In genomic region chr17:50684612-50685333, GRCh38 we compare ENCODE assay signal across 1 cellular context.
TF ChIP-seq lines count a peak whose summit lies in the region.

No MANE protein-coding gene starts in this region.

TF ChIP-seq in HepG2, 621 proteins besides CTCF, POLR2A, EP300 and RAD21 (continued from another document):
- TF ChIP-seq ZFP91 (CRISPR knock-in tag; IDR thresholded peaks at IDR 0.05; ENCODE audit: borderline replicate concordance), result peak; percentile 96
- TF ChIP-seq, protein P1, sequence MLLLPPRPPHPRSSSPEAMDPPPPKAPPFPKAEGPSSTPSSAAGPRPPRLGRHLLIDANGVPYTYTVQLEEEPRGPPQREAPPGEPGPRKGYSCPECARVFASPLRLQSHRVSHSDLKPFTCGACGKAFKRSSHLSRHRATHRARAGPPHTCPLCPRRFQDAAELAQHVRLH (CRISPR knock-in tag; IDR thresholded peaks at IDR 0.05; ENCODE audit: borderline replicate concordance, low read depth), result peak; percentile 99
- peak; percentile 67; the same call in 1 of the 2 replicates for TF ChIP-seq ZNF468 (CRISPR knock-in tag; IDR thresholded peaks at IDR 0.05)
- TF ChIP-seq ZNF20 (CRISPR knock-in tag; IDR thresholded peaks at IDR 0.05), result no peak
- TF ChIP-seq ZNF383 (CRISPR knock-in tag; IDR thresholded peaks at IDR 0.05; ENCODE audit: borderline replicate concordance), result peak; percentile 90; the same call in 1 of the 2 replicates
- no peak for TF ChIP-seq ZNF784 (CRISPR knock-in tag; IDR thresholded peaks at IDR 0.05; ENCODE audit: borderline replicate concordance)
- no peak; the same call in 1 of the 2 replicates for TF ChIP-seq PRMT3 (CRISPR knock-in tag; IDR thresholded peaks at IDR 0.05; ENCODE audit: borderline replicate concordance, low read depth)
- TF ChIP-seq ISX (CRISPR knock-in tag; conservative IDR thresholded peaks at IDR 0.05), result no peak; the same call in 1 of the 2 replicates
- TF ChIP-seq ZFX (CRISPR knock-in tag; IDR thresholded peaks at IDR 0.05; ENCODE audit: low read depth), result peak; percentile 95
- TF ChIP-seq SMAD3 (CRISPR knock-in tag; IDR thresholded peaks at IDR 0.05), result peak; percentile 98; the same call in 1 of the 2 replicates
- TF ChIP-seq ZNF329 (CRISPR knock-in tag; IDR thresholded peaks at IDR 0.05; ENCODE audit: low read depth), result no peak
- TF ChIP-seq, protein P2, sequence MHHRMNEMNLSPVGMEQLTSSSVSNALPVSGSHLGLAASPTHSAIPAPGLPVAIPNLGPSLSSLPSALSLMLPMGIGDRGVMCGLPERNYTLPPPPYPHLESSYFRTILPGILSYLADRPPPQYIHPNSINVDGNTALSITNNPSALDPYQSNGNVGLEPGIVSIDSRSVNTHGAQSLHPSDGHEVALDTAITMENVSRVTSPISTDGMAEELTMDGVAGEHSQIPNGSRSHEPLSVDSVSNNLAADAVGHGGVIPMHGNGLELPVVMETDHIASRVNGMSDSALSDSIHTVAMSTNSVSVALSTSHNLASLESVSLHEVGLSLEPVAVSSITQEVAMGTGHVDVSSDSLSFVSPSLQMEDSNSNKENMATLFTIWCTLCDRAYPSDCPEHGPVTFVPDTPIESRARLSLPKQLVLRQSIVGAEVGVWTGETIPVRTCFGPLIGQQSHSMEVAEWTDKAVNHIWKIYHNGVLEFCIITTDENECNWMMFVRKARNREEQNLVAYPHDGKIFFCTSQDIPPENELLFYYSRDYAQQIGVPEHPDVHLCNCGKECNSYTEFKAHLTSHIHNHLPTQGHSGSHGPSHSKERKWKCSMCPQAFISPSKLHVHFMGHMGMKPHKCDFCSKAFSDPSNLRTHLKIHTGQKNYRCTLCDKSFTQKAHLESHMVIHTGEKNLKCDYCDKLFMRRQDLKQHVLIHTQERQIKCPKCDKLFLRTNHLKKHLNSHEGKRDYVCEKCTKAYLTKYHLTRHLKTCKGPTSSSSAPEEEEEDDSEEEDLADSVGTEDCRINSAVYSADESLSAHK (CRISPR knock-in tag; IDR thresholded peaks at IDR 0.05; ENCODE audit: borderline replicate concordance), result no peak
- peak; percentile 68; the same call in 1 of the 2 replicates for TF ChIP-seq ZNF138 (CRISPR knock-in tag; IDR thresholded peaks at IDR 0.05; ENCODE audit: low read depth)
- TF ChIP-seq ZEB1 (IDR thresholded peaks at IDR 0.05; ENCODE audit: insufficient replicate concordance, low read depth), result peak; percentile 94
- peak; percentile 94 for TF ChIP-seq XRCC5 (optimal IDR thresholded peaks at IDR 0.05; ENCODE audit: low read length)
- TF ChIP-seq ZNF543 (CRISPR knock-in tag; IDR thresholded peaks at IDR 0.05), result peak; percentile 84; the same call in 1 of the 2 replicates
- TF ChIP-seq REXO4 (CRISPR knock-in tag; IDR thresholded peaks at IDR 0.05; ENCODE audit: borderline replicate concordance), result no peak
- no peak; the same call in 1 of the 2 replicates for TF ChIP-seq GLI4 (CRISPR knock-in tag; IDR thresholded peaks at IDR 0.05; ENCODE audit: borderline replicate concordance)
- TF ChIP-seq GATA4 (IDR thresholded peaks at IDR 0.05; ENCODE audit: borderline replicate concordance, low read depth), result peak; percentile 92
- peak; percentile 26; the same call in 1 of the 2 replicates for TF ChIP-seq DNMT1 (CRISPR knock-in tag; IDR thresholded peaks at IDR 0.05)
- no peak for TF ChIP-seq PAX8 (CRISPR knock-in tag; IDR thresholded peaks at IDR 0.05; ENCODE audit: borderline replicate concordance)
- TF ChIP-seq ZBTB7B (CRISPR knock-in tag; IDR thresholded peaks at IDR 0.05), result peak; percentile 99
- no peak for TF ChIP-seq SSRP1 (CRISPR knock-in tag; IDR thresholded peaks at IDR 0.05)
- TF ChIP-seq SKI (IDR thresholded peaks at IDR 0.05; ENCODE audit: partially characterized antibody), result peak; percentile 86
- peak; percentile 85 for TF ChIP-seq ZNF264 (CRISPR knock-in tag; IDR thresholded peaks at IDR 0.05)
- TF ChIP-seq ZNF724P (CRISPR knock-in tag; IDR thresholded peaks at IDR 0.05; ENCODE audit: borderline replicate concordance), result peak; percentile 95; the same call in 1 of the 2 replicates
- peak; percentile 87 for TF ChIP-seq ADNP (CRISPR knock-in tag; IDR thresholded peaks at IDR 0.05)
- TF ChIP-seq FOSL1 (CRISPR knock-in tag; IDR thresholded peaks at IDR 0.05; ENCODE audit: borderline replicate concordance), result peak; percentile 60; the same call in 1 of the 2 replicates
- TF ChIP-seq PAXIP1 (CRISPR knock-in tag; conservative IDR thresholded peaks at IDR 0.05), result peak; percentile 99
- TF ChIP-seq ZNF143 (CRISPR knock-in tag; IDR thresholded peaks at IDR 0.05), result peak; percentile 80
- 0 out of 2 replicates have a peak, but pooled peaks have one; percentile 97 for TF ChIP-seq ZSCAN30 (CRISPR knock-in tag; IDR thresholded peaks at IDR 0.05)
- peak; percentile 92 for TF ChIP-seq ZFY (CRISPR knock-in tag; IDR thresholded peaks at IDR 0.05)
- TF ChIP-seq GZF1 (CRISPR knock-in tag; IDR thresholded peaks at IDR 0.05), result no peak
- TF ChIP-seq, protein P3, sequence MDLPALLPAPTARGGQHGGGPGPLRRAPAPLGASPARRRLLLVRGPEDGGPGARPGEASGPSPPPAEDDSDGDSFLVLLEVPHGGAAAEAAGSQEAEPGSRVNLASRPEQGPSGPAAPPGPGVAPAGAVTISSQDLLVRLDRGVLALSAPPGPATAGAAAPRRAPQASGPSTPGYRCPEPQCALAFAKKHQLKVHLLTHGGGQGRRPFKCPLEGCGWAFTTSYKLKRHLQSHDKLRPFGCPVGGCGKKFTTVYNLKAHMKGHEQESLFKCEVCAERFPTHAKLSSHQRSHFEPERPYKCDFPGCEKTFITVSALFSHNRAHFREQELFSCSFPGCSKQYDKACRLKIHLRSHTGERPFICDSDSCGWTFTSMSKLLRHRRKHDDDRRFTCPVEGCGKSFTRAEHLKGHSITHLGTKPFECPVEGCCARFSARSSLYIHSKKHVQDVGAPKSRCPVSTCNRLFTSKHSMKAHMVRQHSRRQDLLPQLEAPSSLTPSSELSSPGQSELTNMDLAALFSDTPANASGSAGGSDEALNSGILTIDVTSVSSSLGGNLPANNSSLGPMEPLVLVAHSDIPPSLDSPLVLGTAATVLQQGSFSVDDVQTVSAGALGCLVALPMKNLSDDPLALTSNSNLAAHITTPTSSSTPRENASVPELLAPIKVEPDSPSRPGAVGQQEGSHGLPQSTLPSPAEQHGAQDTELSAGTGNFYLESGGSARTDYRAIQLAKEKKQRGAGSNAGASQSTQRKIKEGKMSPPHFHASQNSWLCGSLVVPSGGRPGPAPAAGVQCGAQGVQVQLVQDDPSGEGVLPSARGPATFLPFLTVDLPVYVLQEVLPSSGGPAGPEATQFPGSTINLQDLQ (CRISPR knock-in tag; IDR thresholded peaks at IDR 0.05), result peak; percentile 92
- TF ChIP-seq DR1 (CRISPR knock-in tag; IDR thresholded peaks at IDR 0.05), result peak; percentile 89
- peak in 1 of 2 experiments; percentile 97; a peak in 2 of 4 replicates for TF ChIP-seq KLF16 (CRISPR knock-in tag; IDR thresholded peaks at IDR 0.05)
- TF ChIP-seq ZNF782 (CRISPR knock-in tag; IDR thresholded peaks at IDR 0.05; ENCODE audit: borderline replicate concordance), result peak; percentile 76; the same call in 1 of the 2 replicates
- peak; percentile 96 for TF ChIP-seq ZMYM2 (CRISPR knock-in tag; IDR thresholded peaks at IDR 0.05)
- TF ChIP-seq, protein P4, sequence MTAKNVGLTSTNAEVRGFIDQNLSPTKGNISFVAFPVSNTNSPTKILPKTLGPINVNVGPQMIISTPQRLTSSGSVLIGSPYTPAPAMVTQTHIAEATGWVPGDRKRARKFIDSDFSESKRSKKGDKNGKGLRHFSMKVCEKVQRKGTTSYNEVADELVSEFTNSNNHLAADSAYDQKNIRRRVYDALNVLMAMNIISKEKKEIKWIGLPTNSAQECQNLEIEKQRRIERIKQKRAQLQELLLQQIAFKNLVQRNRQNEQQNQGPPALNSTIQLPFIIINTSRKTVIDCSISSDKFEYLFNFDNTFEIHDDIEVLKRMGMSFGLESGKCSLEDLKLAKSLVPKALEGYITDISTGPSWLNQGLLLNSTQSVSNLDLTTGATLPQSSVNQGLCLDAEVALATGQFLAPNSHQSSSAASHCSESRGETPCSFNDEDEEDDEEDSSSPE (CRISPR knock-in tag; IDR thresholded peaks at IDR 0.05), result peak; percentile 83
- TF ChIP-seq ZSCAN12 (CRISPR knock-in tag; IDR thresholded peaks at IDR 0.05), result no peak; the same call in 1 of the 2 replicates
